In the genomic region with DNA sequence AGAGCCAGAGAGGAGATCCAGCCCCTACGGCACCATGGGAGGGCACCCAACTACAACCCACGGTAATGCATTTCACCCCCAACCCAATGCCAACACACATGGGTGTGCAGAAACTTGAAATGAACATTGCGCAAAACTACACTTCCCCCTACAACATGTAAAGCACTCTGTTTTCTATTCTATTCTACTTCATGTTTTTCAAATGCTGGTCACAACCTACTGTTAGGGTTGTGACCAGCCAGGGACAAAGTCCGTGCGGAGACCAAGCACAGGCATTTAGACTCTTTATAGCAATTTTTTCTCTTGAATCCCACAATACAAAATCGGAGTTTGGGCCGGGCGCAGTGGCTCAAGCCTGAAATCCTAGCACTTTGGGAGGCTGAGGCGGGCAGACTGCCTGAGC, we compare ENCODE assay signal across 1 cellular context.
TF ChIP-seq lines count a peak whose summit lies in the region.

No MANE protein-coding gene starts in this region.

TF ChIP-seq in HepG2, 621 proteins besides CTCF, POLR2A, EP300 and RAD21 (continued from another document and continues in another):
- TF ChIP-seq HDAC6 (IDR thresholded peaks at IDR 0.05; ENCODE audit: low read depth, low read length): no peak
- TF ChIP-seq ZSCAN29 (CRISPR knock-in tag; conservative IDR thresholded peaks at IDR 0.05): 0 out of 2 replicates have a peak, but pooled peaks have one; percentile 41
- TF ChIP-seq RBFOX2 (IDR thresholded peaks at IDR 0.05; ENCODE audit: low read depth, low read length): no peak
- TF ChIP-seq ZNF607 (CRISPR knock-in tag; IDR thresholded peaks at IDR 0.05; ENCODE audit: borderline replicate concordance): no peak
- TF ChIP-seq ZFP41 (CRISPR knock-in tag; IDR thresholded peaks at IDR 0.05; ENCODE audit: borderline replicate concordance): no peak
- TF ChIP-seq PITX1 (CRISPR knock-in tag; IDR thresholded peaks at IDR 0.05): no peak
- TF ChIP-seq, protein P1, sequence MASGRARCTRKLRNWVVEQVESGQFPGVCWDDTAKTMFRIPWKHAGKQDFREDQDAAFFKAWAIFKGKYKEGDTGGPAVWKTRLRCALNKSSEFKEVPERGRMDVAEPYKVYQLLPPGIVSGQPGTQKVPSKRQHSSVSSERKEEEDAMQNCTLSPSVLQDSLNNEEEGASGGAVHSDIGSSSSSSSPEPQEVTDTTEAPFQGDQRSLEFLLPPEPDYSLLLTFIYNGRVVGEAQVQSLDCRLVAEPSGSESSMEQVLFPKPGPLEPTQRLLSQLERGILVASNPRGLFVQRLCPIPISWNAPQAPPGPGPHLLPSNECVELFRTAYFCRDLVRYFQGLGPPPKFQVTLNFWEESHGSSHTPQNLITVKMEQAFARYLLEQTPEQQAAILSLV (CRISPR knock-in tag; IDR thresholded peaks at IDR 0.05; ENCODE audit: borderline replicate concordance): no peak
- TF ChIP-seq, protein P2, sequence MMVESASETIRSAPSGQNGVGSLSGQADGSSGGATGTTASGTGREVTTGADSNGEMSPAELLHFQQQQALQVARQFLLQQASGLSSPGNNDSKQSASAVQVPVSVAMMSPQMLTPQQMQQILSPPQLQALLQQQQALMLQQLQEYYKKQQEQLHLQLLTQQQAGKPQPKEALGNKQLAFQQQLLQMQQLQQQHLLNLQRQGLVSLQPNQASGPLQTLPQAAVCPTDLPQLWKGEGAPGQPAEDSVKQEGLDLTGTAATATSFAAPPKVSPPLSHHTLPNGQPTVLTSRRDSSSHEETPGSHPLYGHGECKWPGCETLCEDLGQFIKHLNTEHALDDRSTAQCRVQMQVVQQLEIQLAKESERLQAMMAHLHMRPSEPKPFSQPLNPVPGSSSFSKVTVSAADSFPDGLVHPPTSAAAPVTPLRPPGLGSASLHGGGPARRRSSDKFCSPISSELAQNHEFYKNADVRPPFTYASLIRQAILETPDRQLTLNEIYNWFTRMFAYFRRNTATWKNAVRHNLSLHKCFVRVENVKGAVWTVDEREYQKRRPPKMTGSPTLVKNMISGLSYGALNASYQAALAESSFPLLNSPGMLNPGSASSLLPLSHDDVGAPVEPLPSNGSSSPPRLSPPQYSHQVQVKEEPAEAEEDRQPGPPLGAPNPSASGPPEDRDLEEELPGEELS (CRISPR knock-in tag; IDR thresholded peaks at IDR 0.05): no peak
- TF ChIP-seq, protein P3, sequence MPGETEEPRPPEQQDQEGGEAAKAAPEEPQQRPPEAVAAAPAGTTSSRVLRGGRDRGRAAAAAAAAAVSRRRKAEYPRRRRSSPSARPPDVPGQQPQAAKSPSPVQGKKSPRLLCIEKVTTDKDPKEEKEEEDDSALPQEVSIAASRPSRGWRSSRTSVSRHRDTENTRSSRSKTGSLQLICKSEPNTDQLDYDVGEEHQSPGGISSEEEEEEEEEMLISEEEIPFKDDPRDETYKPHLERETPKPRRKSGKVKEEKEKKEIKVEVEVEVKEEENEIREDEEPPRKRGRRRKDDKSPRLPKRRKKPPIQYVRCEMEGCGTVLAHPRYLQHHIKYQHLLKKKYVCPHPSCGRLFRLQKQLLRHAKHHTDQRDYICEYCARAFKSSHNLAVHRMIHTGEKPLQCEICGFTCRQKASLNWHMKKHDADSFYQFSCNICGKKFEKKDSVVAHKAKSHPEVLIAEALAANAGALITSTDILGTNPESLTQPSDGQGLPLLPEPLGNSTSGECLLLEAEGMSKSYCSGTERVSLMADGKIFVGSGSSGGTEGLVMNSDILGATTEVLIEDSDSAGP (CRISPR knock-in tag; IDR thresholded peaks at IDR 0.05; ENCODE audit: borderline replicate concordance): no peak
- TF ChIP-seq ZIK1 (CRISPR knock-in tag; IDR thresholded peaks at IDR 0.05; ENCODE audit: borderline replicate concordance, low read depth): 0 out of 2 replicates have a peak, but pooled peaks have one; percentile 20
- TF ChIP-seq SOX6 (IDR thresholded peaks at IDR 0.05): no peak
- TF ChIP-seq SOX6 (CRISPR knock-in tag; IDR thresholded peaks at IDR 0.05): no peak
- TF ChIP-seq, protein P4, sequence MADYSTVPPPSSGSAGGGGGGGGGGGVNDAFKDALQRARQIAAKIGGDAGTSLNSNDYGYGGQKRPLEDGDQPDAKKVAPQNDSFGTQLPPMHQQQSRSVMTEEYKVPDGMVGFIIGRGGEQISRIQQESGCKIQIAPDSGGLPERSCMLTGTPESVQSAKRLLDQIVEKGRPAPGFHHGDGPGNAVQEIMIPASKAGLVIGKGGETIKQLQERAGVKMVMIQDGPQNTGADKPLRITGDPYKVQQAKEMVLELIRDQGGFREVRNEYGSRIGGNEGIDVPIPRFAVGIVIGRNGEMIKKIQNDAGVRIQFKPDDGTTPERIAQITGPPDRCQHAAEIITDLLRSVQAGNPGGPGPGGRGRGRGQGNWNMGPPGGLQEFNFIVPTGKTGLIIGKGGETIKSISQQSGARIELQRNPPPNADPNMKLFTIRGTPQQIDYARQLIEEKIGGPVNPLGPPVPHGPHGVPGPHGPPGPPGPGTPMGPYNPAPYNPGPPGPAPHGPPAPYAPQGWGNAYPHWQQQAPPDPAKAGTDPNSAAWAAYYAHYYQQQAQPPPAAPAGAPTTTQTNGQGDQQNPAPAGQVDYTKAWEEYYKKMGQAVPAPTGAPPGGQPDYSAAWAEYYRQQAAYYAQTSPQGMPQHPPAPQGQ (CRISPR knock-in tag; IDR thresholded peaks at IDR 0.05; ENCODE audit: borderline replicate concordance): no peak
- no peak for TF ChIP-seq RELA (CRISPR knock-in tag; IDR thresholded peaks at IDR 0.05)
- TF ChIP-seq KLF16 (CRISPR knock-in tag; IDR thresholded peaks at IDR 0.05): 0 out of 4 replicates have a peak, but pooled peaks of 1 of the 2 experiments have one; percentile 21
- TF ChIP-seq FOXC1 (CRISPR knock-in tag; IDR thresholded peaks at IDR 0.05; ENCODE audit: borderline replicate concordance): 0 out of 2 replicates have a peak, but pooled peaks have one; percentile 69
- no peak for TF ChIP-seq USF2 (IDR thresholded peaks at IDR 0.05; ENCODE audit: low read depth, low read length)
- TF ChIP-seq USF2 (CRISPR knock-in tag; IDR thresholded peaks at IDR 0.05; ENCODE audit: borderline replicate concordance): no peak
- TF ChIP-seq ZNF772 (CRISPR knock-in tag; IDR thresholded peaks at IDR 0.05): no peak
- TF ChIP-seq ZNF784 (CRISPR knock-in tag; IDR thresholded peaks at IDR 0.05; ENCODE audit: borderline replicate concordance): no peak
- no peak for TF ChIP-seq KDM5A (IDR thresholded peaks at IDR 0.05; ENCODE audit: borderline replicate concordance, low read length)
- no peak for TF ChIP-seq ZNF775 (CRISPR knock-in tag; IDR thresholded peaks at IDR 0.05; ENCODE audit: borderline replicate concordance)
- no peak for TF ChIP-seq ZNF891 (CRISPR knock-in tag; IDR thresholded peaks at IDR 0.05)
- no peak for TF ChIP-seq ZNF232 (CRISPR knock-in tag; IDR thresholded peaks at IDR 0.05; ENCODE audit: borderline replicate concordance)
- TF ChIP-seq, protein P5, sequence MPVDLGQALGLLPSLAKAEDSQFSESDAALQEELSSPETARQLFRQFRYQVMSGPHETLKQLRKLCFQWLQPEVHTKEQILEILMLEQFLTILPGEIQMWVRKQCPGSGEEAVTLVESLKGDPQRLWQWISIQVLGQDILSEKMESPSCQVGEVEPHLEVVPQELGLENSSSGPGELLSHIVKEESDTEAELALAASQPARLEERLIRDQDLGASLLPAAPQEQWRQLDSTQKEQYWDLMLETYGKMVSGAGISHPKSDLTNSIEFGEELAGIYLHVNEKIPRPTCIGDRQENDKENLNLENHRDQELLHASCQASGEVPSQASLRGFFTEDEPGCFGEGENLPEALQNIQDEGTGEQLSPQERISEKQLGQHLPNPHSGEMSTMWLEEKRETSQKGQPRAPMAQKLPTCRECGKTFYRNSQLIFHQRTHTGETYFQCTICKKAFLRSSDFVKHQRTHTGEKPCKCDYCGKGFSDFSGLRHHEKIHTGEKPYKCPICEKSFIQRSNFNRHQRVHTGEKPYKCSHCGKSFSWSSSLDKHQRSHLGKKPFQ (CRISPR knock-in tag; IDR thresholded peaks at IDR 0.05; ENCODE audit: insufficient replicate concordance): no peak
- TF ChIP-seq ZNF761 (CRISPR knock-in tag; conservative IDR thresholded peaks at IDR 0.05): peak; percentile 57; the same call in 1 of the 2 replicates
- TF ChIP-seq, protein P6, sequence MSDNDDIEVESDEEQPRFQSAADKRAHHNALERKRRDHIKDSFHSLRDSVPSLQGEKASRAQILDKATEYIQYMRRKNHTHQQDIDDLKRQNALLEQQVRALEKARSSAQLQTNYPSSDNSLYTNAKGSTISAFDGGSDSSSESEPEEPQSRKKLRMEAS (IDR thresholded peaks at IDR 0.05): peak; percentile 27; the same call in 1 of the 2 replicates
- peak; percentile 40; the same call in 1 of the 2 replicates for TF ChIP-seq ZBTB20 (CRISPR knock-in tag; IDR thresholded peaks at IDR 0.05; ENCODE audit: borderline replicate concordance, low read depth)
- no peak for TF ChIP-seq ZNF224 (CRISPR knock-in tag; IDR thresholded peaks at IDR 0.05)
- no peak for TF ChIP-seq PREB (CRISPR knock-in tag; IDR thresholded peaks at IDR 0.05)
- TF ChIP-seq ZNF274 (CRISPR knock-in tag; IDR thresholded peaks at IDR 0.05): no peak
- TF ChIP-seq CEBPG (CRISPR knock-in tag; IDR thresholded peaks at IDR 0.05): peak; percentile 87
- TF ChIP-seq, protein P7, sequence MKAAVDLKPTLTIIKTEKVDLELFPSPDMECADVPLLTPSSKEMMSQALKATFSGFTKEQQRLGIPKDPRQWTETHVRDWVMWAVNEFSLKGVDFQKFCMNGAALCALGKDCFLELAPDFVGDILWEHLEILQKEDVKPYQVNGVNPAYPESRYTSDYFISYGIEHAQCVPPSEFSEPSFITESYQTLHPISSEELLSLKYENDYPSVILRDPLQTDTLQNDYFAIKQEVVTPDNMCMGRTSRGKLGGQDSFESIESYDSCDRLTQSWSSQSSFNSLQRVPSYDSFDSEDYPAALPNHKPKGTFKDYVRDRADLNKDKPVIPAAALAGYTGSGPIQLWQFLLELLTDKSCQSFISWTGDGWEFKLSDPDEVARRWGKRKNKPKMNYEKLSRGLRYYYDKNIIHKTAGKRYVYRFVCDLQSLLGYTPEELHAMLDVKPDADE (CRISPR knock-in tag; IDR thresholded peaks at IDR 0.05): no peak
- no peak for TF ChIP-seq FIP1L1 (IDR thresholded peaks at IDR 0.05; ENCODE audit: borderline replicate concordance, insufficient read depth, low read depth, low read length)
- TF ChIP-seq, protein P8, sequence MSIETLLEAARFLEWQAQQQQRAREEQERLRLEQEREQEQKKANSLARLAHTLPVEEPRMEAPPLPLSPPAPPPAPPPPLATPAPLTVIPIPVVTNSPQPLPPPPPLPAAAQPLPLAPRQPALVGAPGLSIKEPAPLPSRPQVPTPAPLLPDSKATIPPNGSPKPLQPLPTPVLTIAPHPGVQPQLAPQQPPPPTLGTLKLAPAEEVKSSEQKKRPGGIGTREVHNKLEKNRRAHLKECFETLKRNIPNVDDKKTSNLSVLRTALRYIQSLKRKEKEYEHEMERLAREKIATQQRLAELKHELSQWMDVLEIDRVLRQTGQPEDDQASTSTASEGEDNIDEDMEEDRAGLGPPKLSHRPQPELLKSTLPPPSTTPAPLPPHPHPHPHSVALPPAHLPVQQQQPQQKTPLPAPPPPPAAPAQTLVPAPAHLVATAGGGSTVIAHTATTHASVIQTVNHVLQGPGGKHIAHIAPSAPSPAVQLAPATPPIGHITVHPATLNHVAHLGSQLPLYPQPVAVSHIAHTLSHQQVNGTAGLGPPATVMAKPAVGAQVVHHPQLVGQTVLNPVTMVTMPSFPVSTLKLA (IDR thresholded peaks at IDR 0.05): no peak
- TF ChIP-seq BRD4 (CRISPR knock-in tag; IDR thresholded peaks at IDR 0.05): no peak
- TF ChIP-seq NFE2L2 (IDR thresholded peaks at IDR 0.05; ENCODE audit: low read length): no peak
- peak; percentile 34; the same call in 1 of the 2 replicates for TF ChIP-seq GATAD2A (CRISPR knock-in tag; IDR thresholded peaks at IDR 0.05)
- peak; percentile 71 for TF ChIP-seq HNF4G (IDR thresholded peaks at IDR 0.05; ENCODE audit: borderline replicate concordance, low read depth, low read length)
- no peak for TF ChIP-seq HNF4G (CRISPR knock-in tag; IDR thresholded peaks at IDR 0.05; ENCODE audit: borderline replicate concordance, low read depth)
- TF ChIP-seq FOXK1 (CRISPR knock-in tag; IDR thresholded peaks at IDR 0.05; ENCODE audit: borderline replicate concordance, low read depth): peak; percentile 31; the same call in 1 of the 2 replicates
